ENCODE assay signal across 19 cellular contexts in the genomic region with DNA sequence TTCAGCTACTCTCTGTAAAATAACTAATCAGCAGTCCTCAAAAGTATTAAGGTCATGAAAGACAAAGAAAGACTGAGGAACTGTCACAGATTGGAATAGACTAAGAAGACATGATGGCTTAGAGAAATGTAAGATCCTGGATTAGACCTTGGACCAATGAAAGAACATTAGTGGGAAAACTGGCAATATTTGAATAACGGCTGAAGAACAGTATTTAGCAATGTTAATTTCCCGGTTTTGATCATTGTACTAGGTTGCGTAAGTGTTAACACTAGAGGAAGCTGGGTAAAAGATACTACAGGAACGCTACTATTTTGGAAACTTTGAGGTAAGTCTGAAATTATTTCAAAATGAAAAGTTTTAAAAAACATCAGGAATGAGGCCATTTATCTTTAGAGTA.
"Had no signal": no experiment of that assay in that cellular context is flagged by ENCODE, and none has a peak within 500 bp of the region (broad histone marks: within the 10 kb centered on the region; RNA-seq: fewer than 3 reads in every experiment).

No MANE protein-coding gene starts in this region.

- H3K4me1 ChIP-seq: ascending aorta, left ventricle myocardium inferior, pancreas, sigmoid colon, upper lobe of right lung had no signal

- H3K27ac Mint-ChIP-seq: T-cell had no signal

- H3K27me3 Mint-ChIP-seq: central memory CD8-positive, alpha-beta T cell; naive thymus-derived CD4-positive, alpha-beta T cell; T-cell had no signal

- H3K9me3 Mint-ChIP-seq: activated T-cell treated with anti-CD3 and anti-CD28 coated beads, Interleukin-2, amount 50 U/mL, for 4 hours; central memory CD8-positive, alpha-beta T cell; T-cell had no signal

- H3K27me3 ChIP-seq: ascending aorta, pancreas, sigmoid colon, upper lobe of right lung had no signal

- H3K9me3 ChIP-seq: ascending aorta, left ventricle myocardium inferior, mucosa of descending colon, pancreas, upper lobe of right lung had no signal

- FAIRE-seq: keratinocyte had no signal

- H3K4me3 ChIP-seq: ascending aorta, coronary artery, left ventricle myocardium inferior, mucosa of descending colon, pancreas, sigmoid colon, upper lobe of right lung had no signal

- H3K4me3 Mint-ChIP-seq: activated naive CD4-positive, alpha-beta T cell treated with anti-CD3 and anti-CD28 coated beads for 36 hours; activated T-cell treated with anti-CD3 and anti-CD28 coated beads, Interleukin-2, amount 50 U/mL, for 4 hours; central memory CD8-positive, alpha-beta T cell; naive thymus-derived CD4-positive, alpha-beta T cell; T-cell had no signal

- H3K27ac ChIP-seq: ascending aorta, coronary artery, left ventricle myocardium inferior, pancreas, sigmoid colon, upper lobe of right lung had no signal

- ATAC-seq: pancreas, T-cell had no signal

- H3K4me1 Mint-ChIP-seq: central memory CD8-positive, alpha-beta T cell had no signal

- DNase-seq: activated CD4-positive, alpha-beta T cell treated with anti-CD3 and anti-CD28 coated beads, Interleukin-2, amount 50 U/mL, for 1 hour; activated CD8-positive, alpha-beta memory T cell treated with anti-CD3 and anti-CD28 coated beads, Interleukin-2, amount 50 U/mL, for 4 hours; activated T-cell treated with anti-CD3 and anti-CD28 coated beads, Interleukin-2, amount 50 U/mL, for 4 hours; erythroblast; hypothalamus; left ventricle myocardium inferior; mucosa of descending colon; naive thymus-derived CD4-positive, alpha-beta T cell; pancreas; sigmoid colon; stimulated activated naive CD4-positive, alpha-beta T cell; T-helper 9 cell; upper lobe of right lung had no signal

- H3K36me3 ChIP-seq: ascending aorta, left ventricle myocardium inferior, pancreas, sigmoid colon, upper lobe of right lung had no signal
